Comparison of ENCODE assay signal across 9 cellular contexts in genomic region chr19:2524840-2525723, GRCh38. TPM values are rescaled to one million over a fixed set of nuclear protein-coding genes. Genes with fewer than 3 reads are reported as not detected.
DNase-seq lines count a peak whose midpoint lies in the region; ATAC-seq and TF ChIP-seq lines count a peak whose summit lies in the region.
"Had no signal": no experiment of that assay in that cellular context is flagged by ENCODE, and none has a peak within 500 bp of the region (broad histone marks: within the 10 kb centered on the region; RNA-seq: fewer than 3 reads in every experiment).

No MANE protein-coding gene starts in this region.

- no peaks in the 10 kb centered on the region for H3K36me3 ChIP-seq in HUES64 (ENCODE audit: insufficient read depth, low read length)
- H3K36me3 ChIP-seq in tibial artery: no peaks in the 10 kb centered on the region

- no peaks in the 10 kb centered on the region for H3K9me3 Mint-ChIP-seq in WTC11
- H3K9me3 Mint-ChIP-seq: activated CD8-positive, alpha-beta T cell treated with anti-CD3 and anti-CD28 coated beads for 36 hours; immature natural killer cell had no signal

- H3K4me3 Mint-ChIP-seq in WTC11: no peak overlapping the region
- H3K4me3 Mint-ChIP-seq: activated CD8-positive, alpha-beta T cell treated with anti-CD3 and anti-CD28 coated beads for 36 hours; immature natural killer cell had no signal

- H3K9ac ChIP-seq in HUES64 (ENCODE audit: low read depth, low read length): no peak overlapping the region

- peak overlapping the region; percentile 60 for H3K27ac Mint-ChIP-seq in WTC11
- H3K27ac Mint-ChIP-seq: activated CD8-positive, alpha-beta T cell treated with anti-CD3 and anti-CD28 coated beads for 36 hours had no signal

- CTCF ChIA-PET in WTC11 (lab: Charles Lee): interaction anchor here (0.6 to 1.4 kb wide), 5 partner anchors 18 to 112 kb away, joined by 3 to 5 read pairs (median 4); no protein-coding TSS in a partner anchor

- 48% methylated on average over 45 of the region's 45 CpGs for WGBS in HUES64

- peak; percentile 51 for ATAC-seq in WTC11
- no peak for ATAC-seq in HG03025 (IDR thresholded peaks at IDR 0.05; ENCODE audit: low FRiP score, unreplicated experiment)
- ATAC-seq in HG03159 (IDR thresholded peaks at IDR 0.05; ENCODE audit: unreplicated experiment): no peak
- ATAC-seq: activated CD8-positive, alpha-beta T cell treated with anti-CD3 and anti-CD28 coated beads for 36 hours had no signal

- peak overlapping the region; percentile 28; the same call in 1 of the 2 replicates for H3K27ac ChIP-seq in HUES64 (ENCODE audit: low read depth, low read length)
- peak overlapping the region; percentile 52 to 77 for H3K27ac ChIP-seq in tibial artery

- no peak for DNase-seq in WTC11 (ENCODE audit: low spot score)
- DNase-seq in tibial artery: peak in 1 of 2 donors; percentile 93
- no peak for DNase-seq in NCI-H1417 treated with DMSO at 0.1 percent for 48 hours (lab: John Stamatoyannopoulos, UW)
- DNase-seq: activated CD8-positive, alpha-beta T cell treated with anti-CD3 and anti-CD28 coated beads for 36 hours; immature natural killer cell had no signal

- no peaks in the 10 kb centered on the region for H3K27me3 Mint-ChIP-seq in WTC11 (ENCODE audit: low read depth)
- H3K27me3 Mint-ChIP-seq: activated CD8-positive, alpha-beta T cell treated with anti-CD3 and anti-CD28 coated beads for 36 hours had no signal

- TF ChIP-seq CTCF in WTC11 (IDR thresholded peaks at IDR 0.05) (no peak), tibial artery (IDR thresholded peaks at IDR 0.05) (no peak)

- no peaks in the 10 kb centered on the region for H3K4me1 ChIP-seq in HUES64 (ENCODE audit: insufficient read depth, low read length)
- peaks cover 10 to 35% (median 24%) of the 10 kb centered on the region in 4 donors for H3K4me1 ChIP-seq in tibial artery

- no peaks in the 10 kb centered on the region for H3K36me3 Mint-ChIP-seq in WTC11
- H3K36me3 Mint-ChIP-seq: immature natural killer cell had no signal

- H3K4me3 ChIP-seq in HUES64 (ENCODE audit: low read length) (no peak overlapping the region), iPS-18c (ENCODE audit: insufficient read depth, low read depth, low read length) (peak overlapping the region; percentile 10; the same call in 1 of the 2 replicates), tibial artery (peak overlapping the region; percentile 36 to 40)

- H3K9me3 ChIP-seq in HUES64 (ENCODE audit: insufficient read depth, low read depth, low read length) (no peaks in the 10 kb centered on the region), iPS-18c (ENCODE audit: control insufficient read depth, insufficient read depth, low read length) (peaks cover 3% of the 10 kb centered on the region), tibial artery (no peaks in the 10 kb centered on the region)

- H3K4me1 Mint-ChIP-seq in WTC11: peaks cover 10% of the 10 kb centered on the region
- H3K4me1 Mint-ChIP-seq: immature natural killer cell had no signal

- H3K27me3 ChIP-seq in HUES64 (ENCODE audit: insufficient read depth, low read length): no peaks in the 10 kb centered on the region
- no peaks in the 10 kb centered on the region for H3K27me3 ChIP-seq in tibial artery

- intact Hi-C loops in tibial artery (cut with DNase I; ENCODE audit: low total_unique reads): no loop called here

- POLR2A ChIA-PET in WTC11 (lab: Charles Lee): interaction anchor here (0.7 to 0.9 kb wide), 2 partner anchors 16 to 49 kb away, joined by 3 read pairs; partner anchors contain the start of gene GADD45B

TF ChIP-seq in WTC11, 78 proteins besides CTCF, POLR2A, EP300 and RAD21:
- no peak for TF ChIP-seq ZBTB43 (CRISPR knock-in tag; IDR thresholded peaks at IDR 0.05)
- TF ChIP-seq ATF3 (CRISPR knock-in tag; conservative IDR thresholded peaks at IDR 0.05): peak; percentile 74; the same call in 1 of the 2 replicates
- TF ChIP-seq GABPB1 (CRISPR knock-in tag; IDR thresholded peaks at IDR 0.05): peak; percentile 98

RNA-seq across cellular contexts. Expression of gene GADD45B, which starts 49.2 kb away (rescaled TPM):
- 4.4 TPM for polyA plus RNA-seq in HUES64 (2013, experiment 1 of 2)
- polyA plus RNA-seq in HUES64 (2013, experiment 2 of 2): 5.1 TPM
- 17.9 to 27.5 TPM (median 23.2 TPM) in 3 replicates for total RNA-seq in WTC11 (2021)
